In the genomic region with DNA sequence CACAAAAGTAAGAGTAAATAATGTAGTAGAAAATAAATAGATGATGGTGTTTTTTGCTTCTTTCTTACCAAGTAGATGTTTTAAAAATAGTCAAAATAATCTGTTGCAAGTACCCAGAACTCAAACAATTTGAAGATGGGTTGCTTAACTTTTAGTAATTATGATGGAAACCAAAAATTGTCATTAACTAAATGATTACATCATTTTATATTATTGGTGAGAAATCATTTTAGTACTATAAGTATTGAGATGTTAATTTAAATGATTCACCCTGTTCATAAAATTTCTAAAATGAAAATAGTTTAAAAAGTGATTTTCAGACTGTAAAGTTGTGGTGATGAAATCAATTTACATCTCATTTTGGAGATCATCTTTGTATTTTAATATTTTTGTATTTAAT, we compare ENCODE assay signal across 23 cellular contexts.
A peak's percentile ranks its signal among the peaks of the same experiment; 100 is the strongest.
DNase-seq lines count a peak whose midpoint lies in the region; ATAC-seq, FAIRE-seq and TF ChIP-seq lines count a peak whose summit lies in the region.
"Had no signal": no experiment of that assay in that cellular context is flagged by ENCODE, and none has a peak within 500 bp of the region (broad histone marks: within the 10 kb centered on the region; RNA-seq: fewer than 3 reads in every experiment).

No MANE protein-coding gene starts in this region.

- TF ChIP-seq RAD21 in HepG2 (CRISPR knock-in tag; IDR thresholded peaks at IDR 0.05) (no peak), K562 (CRISPR knock-in tag; conservative IDR thresholded peaks at IDR 0.05 in 1 of 2, IDR thresholded peaks at IDR 0.05 in 1 of 2) (no peak)

- H3K27ac ChIP-seq in HepG2 (ENCODE audit: extremely low read length, insufficient read depth, low read length) (no peak overlapping the region), right lobe of liver (no peak overlapping the region), K562 (ENCODE audit: extremely low read depth, low read depth, low read length) (no peak overlapping the region), pancreas (no peak overlapping the region)
- H3K27ac ChIP-seq: 22Rv1; A549; BLaER1 treated with 17β-estradiol and CSF1 and Interleukin-3, amounts not matched to agents 10 nM and 100 nM; C4-2B had no signal

- H3K36me3 ChIP-seq in HepG2 (replicated peaks in 1 of 2; ENCODE audit: control insufficient read depth in 1 of 2, insufficient read depth in 2 of 2, low read length in 2 of 2) (no peaks in the 10 kb centered on the region), right lobe of liver (no peaks in the 10 kb centered on the region), K562 (ENCODE audit: control insufficient read depth, insufficient read depth, low read length) (no peaks in the 10 kb centered on the region), pancreas (no peaks in the 10 kb centered on the region)
- H3K36me3 ChIP-seq: BLaER1 treated with 17β-estradiol and CSF1 and Interleukin-3, amounts not matched to agents 10 nM and 100 nM had no signal

- BruUV-seq in HepG2 (replicated peaks; lab: Mats Ljungman, UMichigan) = no TSS peak
- BruUV-seq in K562 (replicated peaks; lab: Mats Ljungman, UMichigan) = no TSS peak

- no peak for TF ChIP-seq CTCF in HepG2 (CRISPR knock-in tag; IDR thresholded peaks at IDR 0.05)
- TF ChIP-seq CTCF in right lobe of liver (IDR thresholded peaks at IDR 0.05) = no peak
- no peak for TF ChIP-seq CTCF in K562 (IDR thresholded peaks at IDR 0.05 in 2 of 3, conservative IDR thresholded peaks at IDR 0.05 in 1 of 3; ENCODE audit: insufficient read depth in 2 of 3, low read depth in 1 of 3, low read length in 3 of 3)
- no peak for TF ChIP-seq CTCF in pancreas (IDR thresholded peaks at IDR 0.05)

- no peaks in the 10 kb centered on the region for H3K9me1 ChIP-seq in K562 (ENCODE audit: control insufficient read depth, insufficient read depth, low read length)

- H3K9ac ChIP-seq in HepG2 (ENCODE audit: insufficient read depth, low read depth, low read length) (no peak overlapping the region), K562 (ENCODE audit: insufficient read depth in 1 of 2, low read depth in 2 of 2, low read length in 2 of 2) (no peak overlapping the region)
- H3K9ac ChIP-seq: BLaER1 treated with 17β-estradiol and CSF1 and Interleukin-3, amounts not matched to agents 10 nM and 100 nM had no signal

- TF ChIP-seq POLR2A in HepG2 (IDR thresholded peaks at IDR 0.05; ENCODE audit: insufficient read depth in 1 of 2, low read depth in 2 of 2, low read length in 2 of 2) (no peak), right lobe of liver (IDR thresholded peaks at IDR 0.05) (no peak), K562 (conservative IDR thresholded peaks at IDR 0.05) (no peak)

- TF ChIP-seq EP300 in HepG2 (IDR thresholded peaks at IDR 0.05; ENCODE audit: low read depth in 2 of 2, low read length in 2 of 2) (no peak), HepG2 (CRISPR knock-in tag; IDR thresholded peaks at IDR 0.05; ENCODE audit: borderline replicate concordance) (no peak), K562 (IDR thresholded peaks at IDR 0.05; ENCODE audit: low read length) (no peak)

- DNase-seq in HepG2 (ENCODE audit: low spot score) = no peak
- DNase-seq in right lobe of liver = no peak
- DNase-seq in K562 (ENCODE audit: extremely low read depth in 1 of 4, low spot score in 3 of 4) = no peak
- DNase-seq in pancreas = no peak
- no peak for DNase-seq in globus pallidus (ENCODE audit: low spot score)
- DNase-seq: AML-193; Caco-2; Calu3; CD4-positive, alpha-beta T cell; CD8-positive, alpha-beta T cell; DMS79 treated with DMSO at 0.1 percent for 48 hours; GF-D8 had no signal

- ATAC-seq in HepG2 = no peak
- ATAC-seq in right lobe of liver = no peak
- no peak for ATAC-seq in K562
- no peak for ATAC-seq in pancreas
- ATAC-seq in HG03095 (IDR thresholded peaks at IDR 0.05; ENCODE audit: unreplicated experiment) = no peak
- no peak for ATAC-seq in GM19467 (IDR thresholded peaks at IDR 0.05; ENCODE audit: unreplicated experiment)
- ATAC-seq: A549; CD8-positive, alpha-beta T cell had no signal

- POLR2A ChIA-PET in HepG2 (lab: Yijun Ruan, JAX) (no interaction called here), K562 (lab: Yijun Ruan, JAX) (interaction anchor here (0.8 kb wide), 1 partner anchor 1545 kb away, joined by 3 read pairs; no protein-coding TSS in a partner anchor)

- intact Hi-C loops in HepG2 (cut with micrococcal nuclease; ENCODE audit: unreplicated experiment) (no loop called here), right lobe of liver (cut with DNase I) (no loop called here), K562 (cut with micrococcal nuclease) (no loop called here), pancreas (cut with DNase I) (no loop called here)

- FAIRE-seq in HepG2 (lab: Jason Lieb, UNC) (no peak), K562 (lab: Jason Lieb, UNC) (no peak), islet of Langerhans (lab: Jason Lieb, UNC) (peak; percentile 24), pancreas (lab: Jason Lieb, UNC) (peak; percentile 53)
- FAIRE-seq: A549, D721Med, G401.6, GM12891, GM19239 had no signal

- no peak overlapping the region for H3K4me2 ChIP-seq in HepG2 (ENCODE audit: low read depth, low read length)
- no peak overlapping the region for H3K4me2 ChIP-seq in K562 (ENCODE audit: insufficient read depth, low read length)
- H3K4me2 ChIP-seq: A549; BLaER1 treated with 17β-estradiol and CSF1 and Interleukin-3, amounts not matched to agents 10 nM and 100 nM had no signal

- CTCF ChIA-PET in HepG2 (lab: Yijun Ruan, JAX; ENCODE audit: low intra/inter-chr PET ratio, low total read pairs) = no interaction called here
- CTCF ChIA-PET in K562 (lab: Yijun Ruan, JAX; ENCODE audit: low intra/inter-chr PET ratio) = no interaction called here

- H3K27me3 ChIP-seq in HepG2 (ENCODE audit: control insufficient read depth in 1 of 2, insufficient read depth in 2 of 2, low read length in 2 of 2) (no peaks in the 10 kb centered on the region), right lobe of liver (no peaks in the 10 kb centered on the region), K562 (ENCODE audit: control insufficient read depth in 2 of 2, insufficient read depth in 2 of 2, low read length in 2 of 2) (no peaks in the 10 kb centered on the region), pancreas (no peaks in the 10 kb centered on the region)
- H3K27me3 ChIP-seq: BLaER1 treated with 17β-estradiol and CSF1 and Interleukin-3, amounts not matched to agents 10 nM and 100 nM had no signal

- H3K79me2 ChIP-seq in HepG2 (ENCODE audit: insufficient read depth, low read length) (no peaks in the 10 kb centered on the region), K562 (ENCODE audit: control insufficient read depth, insufficient read depth, low read length) (no peaks in the 10 kb centered on the region)

- in situ Hi-C loops in HepG2 (cut with HindIII; ENCODE audit: extremely low pct_ligation_motif_present, low pct_unique_long_range_greater_than_20kb) = no loop called here
- in situ Hi-C loops in K562 (cut with MboI) = no loop called here

- H3K4me1 ChIP-seq in HepG2 (ENCODE audit: insufficient read depth, low read length) (no peaks in the 10 kb centered on the region), right lobe of liver (no peaks in the 10 kb centered on the region), K562 (replicated peaks in 1 of 2; ENCODE audit: control insufficient read depth in 2 of 2, insufficient read depth in 2 of 2, low read length in 2 of 2) (no peaks in the 10 kb centered on the region), pancreas (no peaks in the 10 kb centered on the region)
- H3K4me1 ChIP-seq: A549; BLaER1 treated with 17β-estradiol and CSF1 and Interleukin-3, amounts not matched to agents 10 nM and 100 nM; Caco-2 had no signal

- H4K20me1 ChIP-seq in HepG2 (ENCODE audit: insufficient read depth, low read length) = no peaks in the 10 kb centered on the region
- no peaks in the 10 kb centered on the region for H4K20me1 ChIP-seq in K562 (replicated peaks; ENCODE audit: control insufficient read depth, insufficient read depth, low read length)
- H4K20me1 ChIP-seq: BLaER1 treated with 17β-estradiol and CSF1 and Interleukin-3, amounts not matched to agents 10 nM and 100 nM had no signal

- H3K9me3 ChIP-seq in HepG2 (ENCODE audit: low read length) (no peaks in the 10 kb centered on the region), right lobe of liver (no peaks in the 10 kb centered on the region), K562 (replicated peaks; ENCODE audit: control insufficient read depth, insufficient read depth, low read depth, low read length) (no peaks in the 10 kb centered on the region; the same call in 1 of the 2 replicates), pancreas (no peaks in the 10 kb centered on the region)
- H3K9me3 ChIP-seq: A549; BLaER1 treated with 17β-estradiol and CSF1 and Interleukin-3, amounts not matched to agents 10 nM and 100 nM; Caco-2 had no signal

- H3K4me3 ChIP-seq in HepG2 (replicated peaks in 1 of 3; ENCODE audit: insufficient read depth in 1 of 3, low read depth in 2 of 3, low read length in 3 of 3) = no peak overlapping the region
- no peak overlapping the region for H3K4me3 ChIP-seq in right lobe of liver
- H3K4me3 ChIP-seq in K562 = no peak overlapping the region
- H3K4me3 ChIP-seq in pancreas = no peak overlapping the region
- H3K4me3 ChIP-seq: A549; BLaER1 treated with 17β-estradiol and CSF1 and Interleukin-3, amounts not matched to agents 10 nM and 100 nM had no signal

- H2AFZ ChIP-seq in HepG2 (ENCODE audit: low read length) (no peak overlapping the region), K562 (ENCODE audit: low read depth, low read length) (no peak overlapping the region)

TF ChIP-seq in HepG2, 621 proteins besides CTCF, POLR2A, EP300 and RAD21 (continues in another document):
- TF ChIP-seq ZNF232 (CRISPR knock-in tag; IDR thresholded peaks at IDR 0.05; ENCODE audit: borderline replicate concordance) = no peak
- TF ChIP-seq, protein P1, sequence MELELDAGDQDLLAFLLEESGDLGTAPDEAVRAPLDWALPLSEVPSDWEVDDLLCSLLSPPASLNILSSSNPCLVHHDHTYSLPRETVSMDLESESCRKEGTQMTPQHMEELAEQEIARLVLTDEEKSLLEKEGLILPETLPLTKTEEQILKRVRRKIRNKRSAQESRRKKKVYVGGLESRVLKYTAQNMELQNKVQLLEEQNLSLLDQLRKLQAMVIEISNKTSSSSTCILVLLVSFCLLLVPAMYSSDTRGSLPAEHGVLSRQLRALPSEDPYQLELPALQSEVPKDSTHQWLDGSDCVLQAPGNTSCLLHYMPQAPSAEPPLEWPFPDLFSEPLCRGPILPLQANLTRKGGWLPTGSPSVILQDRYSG (CRISPR knock-in tag; IDR thresholded peaks at IDR 0.05) = no peak

TF ChIP-seq in K562, 482 proteins besides CTCF, POLR2A, EP300 and RAD21 (continues in another document):
- TF ChIP-seq CEBPG (CRISPR knock-in tag; IDR thresholded peaks at IDR 0.05) = no peak
- TF ChIP-seq CEBPG (tag; conservative IDR thresholded peaks at IDR 0.05 in 1 of 2, IDR thresholded peaks at IDR 0.05 in 1 of 2) = peak; percentile 75 to 92; a peak in 3 of 4 replicates
- TF ChIP-seq ZBTB17 (CRISPR knock-in tag; IDR thresholded peaks at IDR 0.05) = no peak
- no peak for TF ChIP-seq RBFOX2 (IDR thresholded peaks at IDR 0.05; ENCODE audit: low read depth, low read length)
- no peak for TF ChIP-seq HEY1 (CRISPR knock-in tag; IDR thresholded peaks at IDR 0.05; ENCODE audit: borderline replicate concordance)
